Comparison of ENCODE assay signal across 11 cellular contexts in the genomic region with DNA sequence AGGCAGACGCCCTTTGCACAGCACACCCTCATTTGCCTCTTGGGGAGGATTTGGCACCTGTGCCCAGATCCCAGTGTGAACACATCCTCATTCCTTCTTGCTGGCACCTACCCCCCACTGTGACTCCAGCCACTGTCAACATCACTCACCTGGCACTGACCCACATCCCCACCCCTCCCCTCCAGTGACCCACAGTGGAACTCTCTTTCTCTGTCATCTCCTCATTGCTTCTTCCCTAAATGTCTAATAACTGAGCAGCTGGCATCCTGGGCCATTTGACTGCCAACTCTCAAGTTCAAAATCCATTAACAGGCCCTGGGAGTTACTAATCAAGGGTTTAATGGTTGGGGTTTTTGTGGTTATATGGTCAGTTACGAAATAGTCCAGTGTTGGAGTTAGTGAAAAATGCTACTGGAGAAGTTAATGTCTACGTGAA. TPM values are rescaled to one million over a fixed set of nuclear protein-coding genes. Genes with fewer than 3 reads are reported as not detected.
DNase-seq lines count a peak whose midpoint lies in the region; ATAC-seq and TF ChIP-seq lines count a peak whose summit lies in the region.
"Had no signal": no experiment of that assay in that cellular context is flagged by ENCODE, and none has a peak within 500 bp of the region (broad histone marks: within the 10 kb centered on the region; RNA-seq: fewer than 3 reads in every experiment).

No MANE protein-coding gene starts in this region.

- H3K36me3 Mint-ChIP-seq in GM23338 (ENCODE audit: low read depth), result peaks cover 47% of the 10 kb centered on the region
- H3K36me3 Mint-ChIP-seq in type B pancreatic cell, result peaks cover 17% of the 10 kb centered on the region

- H3K79me2 ChIP-seq in GM23338 (replicated peaks; ENCODE audit: insufficient read depth), result no peaks in the 10 kb centered on the region
- H3K79me2 ChIP-seq in PC-3 (ENCODE audit: low read length), result 0 out of 2 replicates have a peak, but pooled peaks cover 4% of the 10 kb centered on the region

- H3K27me3 Mint-ChIP-seq in GM23338 (ENCODE audit: insufficient read depth, low read depth, poor library complexity) (peaks cover 11% of the 10 kb centered on the region), type B pancreatic cell (no peaks in the 10 kb centered on the region)
- H3K27me3 Mint-ChIP-seq: activated naive CD8-positive, alpha-beta T cell treated with anti-CD3 and anti-CD28 coated beads, Interleukin-2, amount 10 ng/mL, durations not matched to agents 7 days and 5 days had no signal

- H3K4me1 Mint-ChIP-seq in GM23338 (peaks cover 6% of the 10 kb centered on the region; the same call in 2 of the 3 replicates), type B pancreatic cell (ENCODE audit: unreplicated experiment) (no peaks in the 10 kb centered on the region)

- POLR2A ChIA-PET in PC-3 (lab: Charles Lee; ENCODE audit: unreplicated experiment), result no interaction called here

- intact Hi-C loops in PC-3 (cut with micrococcal nuclease), result no loop called here

- H3K4me1 ChIP-seq in GM23338 (ENCODE audit: insufficient read depth) (no peaks in the 10 kb centered on the region), PC-3 (ENCODE audit: insufficient read depth, low read length) (peaks cover 37% of the 10 kb centered on the region)

- H2AFZ ChIP-seq in GM23338 (no peak overlapping the region), PC-3 (ENCODE audit: low read length) (no peak overlapping the region)

- no peaks in the 10 kb centered on the region for H3F3A ChIP-seq in GM23338 (replicated peaks; ENCODE audit: low read depth)
- H3F3A ChIP-seq in PC-3 (ENCODE audit: low read length, unreplicated experiment), result no peaks in the 10 kb centered on the region

- H3K4me2 ChIP-seq in GM23338 (no peak overlapping the region), PC-3 (ENCODE audit: low read length) (no peak overlapping the region)

- ATAC-seq in GM23338, result no peak
- ATAC-seq in PC-3, result peak; percentile 63
- no peak for ATAC-seq in GM18907 (IDR thresholded peaks at IDR 0.05; ENCODE audit: unreplicated experiment)

- H3K27ac Mint-ChIP-seq in GM23338, result no peak overlapping the region
- H3K27ac Mint-ChIP-seq in type B pancreatic cell, result no peak overlapping the region

- TF ChIP-seq CTCF in AG10803 (conservative IDR thresholded peaks at IDR 0.05; ENCODE audit: low read length), result no peak
- no peak for TF ChIP-seq CTCF in GM23338 (conservative IDR thresholded peaks at IDR 0.05; ENCODE audit: low read depth in 2 of 2)
- TF ChIP-seq CTCF in PC-3 (conservative IDR thresholded peaks at IDR 0.05; ENCODE audit: low read depth, low read length), result no peak
- no peak for TF ChIP-seq CTCF in type B pancreatic cell (conservative IDR thresholded peaks at IDR 0.05)

- peaks cover 16% of the 10 kb centered on the region for H3K36me3 ChIP-seq in GM23338 (ENCODE audit: insufficient read depth)
- peaks cover 15% of the 10 kb centered on the region for H3K36me3 ChIP-seq in PC-3 (ENCODE audit: low read depth, low read length)

- H3K9me3 Mint-ChIP-seq in GM23338, result no peaks in the 10 kb centered on the region
- H3K9me3 Mint-ChIP-seq in type B pancreatic cell, result no peaks in the 10 kb centered on the region
- H3K9me3 Mint-ChIP-seq: activated naive CD8-positive, alpha-beta T cell treated with anti-CD3 and anti-CD28 coated beads, Interleukin-2, amount 10 ng/mL, durations not matched to agents 7 days and 5 days had no signal

- H3K27me3 ChIP-seq in GM23338 (ENCODE audit: insufficient read depth) (no peaks in the 10 kb centered on the region), PC-3 (ENCODE audit: low read length) (no peaks in the 10 kb centered on the region)

- H3K9me2 ChIP-seq in GM23338 (ENCODE audit: insufficient read depth), result no peaks in the 10 kb centered on the region
- no peaks in the 10 kb centered on the region for H3K9me2 ChIP-seq in PC-3 (replicated peaks; ENCODE audit: low read length)

- H3K9ac ChIP-seq in PC-3 (ENCODE audit: low read length), result no peak overlapping the region

- H3K4me3 Mint-ChIP-seq in GM23338 (no peak overlapping the region), type B pancreatic cell (no peak overlapping the region)
- H3K4me3 Mint-ChIP-seq: activated naive CD8-positive, alpha-beta T cell treated with anti-CD3 and anti-CD28 coated beads, Interleukin-2, amount 10 ng/mL, durations not matched to agents 7 days and 5 days had no signal

- DNase-seq in AG10803 (ENCODE audit: low read depth), result peak; percentile 88
- DNase-seq in GM23338 (ENCODE audit: low spot score), result no peak
- peak; percentile 82 for DNase-seq in PC-3
- DNase-seq in glomerular visceral epithelial cell (ENCODE audit: extremely low spot score), result peak; percentile 95
- DNase-seq in UCSD-AML1 (lab: John Stamatoyannopoulos, UW; ENCODE audit: unreplicated experiment), result no peak
- DNase-seq in GM19240 (ENCODE audit: insufficient read length, low spot score), result no peak
- DNase-seq in type B pancreatic cell (ENCODE audit: extremely low spot score, unreplicated experiment), result no peak
- DNase-seq: activated naive CD8-positive, alpha-beta T cell treated with anti-CD3 and anti-CD28 coated beads, Interleukin-2, amount 10 ng/mL, durations not matched to agents 7 days and 5 days; NCI-H1436; trophoblast cell had no signal

- BruUV-seq in PC-3 (replicated peaks; lab: Mats Ljungman, UMichigan), result no TSS peak

- H3K27ac ChIP-seq in GM23338 (ENCODE audit: low read depth) (0 out of 2 replicates have a peak overlapping the region, but pooled peaks have one; percentile 50), PC-3 (ENCODE audit: low read length) (peak overlapping the region; percentile 55)

- no peaks in the 10 kb centered on the region for H3K9me3 ChIP-seq in PC-3 (ENCODE audit: low read length)

- CTCF ChIA-PET in PC-3 (lab: Charles Lee), result no interaction called here

- H4K20me1 ChIP-seq in GM23338 (replicated peaks; ENCODE audit: insufficient read depth) (no peaks in the 10 kb centered on the region; the same call in 1 of the 2 replicates), PC-3 (ENCODE audit: low read length) (no peaks in the 10 kb centered on the region)

- H3K4me3 ChIP-seq in AG10803 (ENCODE audit: low read length) (no peak overlapping the region), GM23338 (no peak overlapping the region), PC-3 (ENCODE audit: low read length) (no peak overlapping the region)

TF ChIP-seq in GM23338, 12 proteins besides CTCF, POLR2A, EP300 and RAD21 (continues in another document):
- TF ChIP-seq POLR2AphosphoS5 (IDR thresholded peaks at IDR 0.05; ENCODE audit: low read depth) (no peak), STAT1 (IDR thresholded peaks at IDR 0.05; ENCODE audit: unreplicated experiment) (no peak), CREB1 (CRISPR knock-in tag; IDR thresholded peaks at IDR 0.05; ENCODE audit: low read depth) (no peak), EZH2phosphoT487 (IDR thresholded peaks at IDR 0.05; ENCODE audit: unreplicated experiment) (no peak), NANOG (IDR thresholded peaks at IDR 0.05; ENCODE audit: borderline replicate concordance) (no peak)
- TF ChIP-seq, protein P1, sequence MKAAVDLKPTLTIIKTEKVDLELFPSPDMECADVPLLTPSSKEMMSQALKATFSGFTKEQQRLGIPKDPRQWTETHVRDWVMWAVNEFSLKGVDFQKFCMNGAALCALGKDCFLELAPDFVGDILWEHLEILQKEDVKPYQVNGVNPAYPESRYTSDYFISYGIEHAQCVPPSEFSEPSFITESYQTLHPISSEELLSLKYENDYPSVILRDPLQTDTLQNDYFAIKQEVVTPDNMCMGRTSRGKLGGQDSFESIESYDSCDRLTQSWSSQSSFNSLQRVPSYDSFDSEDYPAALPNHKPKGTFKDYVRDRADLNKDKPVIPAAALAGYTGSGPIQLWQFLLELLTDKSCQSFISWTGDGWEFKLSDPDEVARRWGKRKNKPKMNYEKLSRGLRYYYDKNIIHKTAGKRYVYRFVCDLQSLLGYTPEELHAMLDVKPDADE (IDR thresholded peaks at IDR 0.05), result no peak

RNA-seq across cellular contexts. Expression of a gene that starts 14.4 kb away (rescaled TPM):
- 17.4 and 21.2 TPM in 2 replicates for total RNA-seq in GM23338 (2014; rRNA removed; shearing (Covaris generic))
- 41.1 and 43.2 TPM in 2 replicates for polyA plus RNA-seq in GM23338 (2016; fragmentation: Nextera tagmentation; extraction: Ambion mirVana)
- total RNA-seq in PC-3 (2014; rRNA removed) (34.1 and 38.2 TPM in 2 replicates), type B pancreatic cell (ENCODE audit: low replicate concordance) (25.3 and 27.8 TPM in 2 replicates)

RNA-seq across cellular contexts. Expression of a gene that starts 21.5 kb away (rescaled TPM):
- 4,842 and 6,082 TPM in 2 replicates for total RNA-seq in GM23338 (2014; rRNA removed; shearing (Covaris generic))
- polyA plus RNA-seq in GM23338 (2016; fragmentation: Nextera tagmentation; extraction: Ambion mirVana), result 2,989 and 3,203 TPM in 2 replicates
- total RNA-seq in PC-3 (2014; rRNA removed), result 1,239 and 2,773 TPM in 2 replicates
- total RNA-seq in type B pancreatic cell (ENCODE audit: low replicate concordance), result 2,930 and 3,234 TPM in 2 replicates

RNA-seq across cellular contexts. Expression of a gene that starts 22.0 kb away (rescaled TPM):
- 61.5 and 64.1 TPM in 2 replicates for total RNA-seq in GM23338 (2014; rRNA removed; shearing (Covaris generic))
- 49.5 and 51.0 TPM in 2 replicates for polyA plus RNA-seq in GM23338 (2016; fragmentation: Nextera tagmentation; extraction: Ambion mirVana)
- total RNA-seq in PC-3 (2014; rRNA removed), result 18.1 and 19.9 TPM in 2 replicates
- total RNA-seq in type B pancreatic cell (ENCODE audit: low replicate concordance), result 15.0 and 23.2 TPM in 2 replicates

Comparison
In these comparisons a context has a peak if more than half of its experiments do, and no peak if none do; other contexts are left out.
1. DNase-seq: peak in AG10803 (single experiment), PC-3 (single experiment) and glomerular visceral epithelial cell (single experiment); none in GM23338 (single experiment), UCSD-AML1 (single experiment), GM19240 (single experiment) and type B pancreatic cell (single experiment).